Comparison of ENCODE assay signal across 12 cellular contexts in the genomic region with DNA sequence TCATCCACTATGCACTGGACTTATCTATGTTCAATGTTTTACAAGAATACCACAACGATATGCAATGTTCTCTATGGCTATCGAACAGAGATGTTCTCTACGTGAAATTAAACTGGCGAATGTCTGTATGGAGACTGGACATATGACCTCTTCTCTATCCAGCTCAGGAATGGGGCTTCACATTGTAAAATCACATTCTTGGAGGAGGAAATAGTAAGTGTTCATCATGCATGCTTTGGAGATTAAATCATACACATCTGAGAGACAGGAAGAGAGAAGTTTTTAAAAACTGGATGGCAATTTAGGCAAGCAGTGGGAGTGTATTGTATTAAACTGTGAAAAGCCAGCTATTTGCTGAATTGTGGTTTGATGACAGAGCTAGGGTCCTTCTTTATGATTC. TPM values are rescaled to one million over a fixed set of nuclear protein-coding genes. Genes with fewer than 3 reads are reported as not detected.
DNase-seq lines count a peak whose midpoint lies in the region; ATAC-seq, FAIRE-seq and TF ChIP-seq lines count a peak whose summit lies in the region.
"Had no signal": no experiment of that assay in that cellular context is flagged by ENCODE, and none has a peak within 500 bp of the region (broad histone marks: within the 10 kb centered on the region; RNA-seq: fewer than 3 reads in every experiment).

No MANE protein-coding gene starts in this region.

- 58 to 69% (median 66%) methylated on average over 4 of the region's 4 CpGs for WGBS in ovary, 3 donors

- intact Hi-C loops in ovary (cut with DNase I): no loop called here

- FAIRE-seq in urothelium cell line (lab: Jason Lieb, UNC) (peak; percentile 56), GM12892 (lab: Jason Lieb, UNC) (no peak)

- no peaks in the 10 kb centered on the region for H3K27me3 ChIP-seq in foreskin keratinocyte
- no peaks in the 10 kb centered on the region for H3K27me3 ChIP-seq in ovary

- no peaks in the 10 kb centered on the region for H3K9me3 ChIP-seq in ovary

- peak; percentile 87 for DNase-seq in HCEC 1CT
- peak; percentile 77 for DNase-seq in amniotic epithelial cell (ENCODE audit: low read depth)
- peak; percentile 55 to 87 for DNase-seq in foreskin keratinocyte
- peak; percentile 31 for DNase-seq in urothelium cell line (ENCODE audit: low spot score)
- DNase-seq in ovary: no peak
- DNase-seq in cerebellar cortex (ENCODE audit: low spot score): no peak
- DNase-seq in GM12892 (ENCODE audit: insufficient read length): no peak
- DNase-seq: effector CD8-positive, alpha-beta T cell; NCI-H1105; NCI-H524; SHP77 treated with DMSO at 0.1 percent for 48 hours had no signal

- no peak for TF ChIP-seq CTCF in foreskin keratinocyte (conservative IDR thresholded peaks at IDR 0.05)
- no peak for TF ChIP-seq CTCF in ovary (IDR thresholded peaks at IDR 0.05)

- no peak overlapping the region for H3K27ac ChIP-seq in foreskin keratinocyte
- no peak overlapping the region for H3K27ac ChIP-seq in ovary

- ATAC-seq in foreskin keratinocyte: peak; percentile 59
- ATAC-seq: sciatic nerve had no signal

- TF ChIP-seq POLR2A in ovary (IDR thresholded peaks at IDR 0.05) (no peak), GM12892 (IDR thresholded peaks at IDR 0.05; ENCODE audit: low read depth, low read length) (no peak)

- peaks cover 10% of the 10 kb centered on the region for H3K4me1 ChIP-seq in foreskin keratinocyte
- peaks cover 5% of the 10 kb centered on the region for H3K4me1 ChIP-seq in ovary (ENCODE audit: insufficient read depth)

- H3K36me3 ChIP-seq in ovary: no peaks in the 10 kb centered on the region

- no peak overlapping the region for H3K4me3 ChIP-seq in ovary

- TF ChIP-seq EP300 in ovary (IDR thresholded peaks at IDR 0.05): no peak

RNA-seq across cellular contexts. Expression of a gene that starts 47.9 kb away (rescaled TPM):
- total RNA-seq in foreskin keratinocyte (1.1 and 1.2 TPM in 2 replicates), ovary (10 to 100 TPM; 14.3 to 61.6 (median 25.7) TPM)
- polyA plus RNA-seq in foreskin keratinocyte (0.34 and 0.37 TPM in 2 replicates), ovary (10 to 100 TPM; 19.5 to 54.2 TPM)
- polyA plus RNA-seq in GM12892 (2012; ENCODE audit: missing spikeins): 11.7 TPM

Comparison
In these comparisons a context has a peak if more than half of its experiments do, and no peak if none do; other contexts are left out.
1. DNase-seq: peak in HCEC 1CT (single experiment), amniotic epithelial cell (single experiment), foreskin keratinocyte (2 of 2) and urothelium cell line (single experiment); none in ovary (0 of 5), cerebellar cortex (single experiment) and GM12892 (single experiment).